9 cellular contexts compared by ENCODE assay signal in the genomic region with DNA sequence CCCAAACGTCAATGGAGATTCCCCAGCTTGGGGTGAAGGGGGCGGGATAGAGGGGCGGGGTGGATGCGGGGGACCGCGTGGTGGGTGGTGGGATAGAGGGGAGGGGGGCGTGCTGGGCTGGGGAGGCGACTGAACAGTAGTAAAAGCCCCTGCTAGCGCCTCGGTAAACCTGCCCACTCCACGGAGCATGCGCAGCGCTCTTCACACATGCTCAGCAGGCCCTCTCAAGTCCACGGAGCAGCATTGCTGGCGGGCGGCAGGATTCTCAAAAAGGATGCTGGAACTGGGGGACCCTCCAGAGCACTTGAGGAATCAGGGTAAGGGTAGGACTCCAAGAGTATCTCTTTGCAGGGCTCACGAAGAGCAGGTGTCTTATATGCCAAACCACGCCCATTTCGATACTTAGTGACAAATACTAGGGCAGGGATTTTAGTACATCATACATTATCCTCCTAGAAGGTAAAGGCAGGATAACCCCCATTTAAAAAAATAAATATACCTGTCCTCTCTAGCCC. TPM values are rescaled to one million over a fixed set of nuclear protein-coding genes. Genes with fewer than 3 reads are reported as not detected.
DNase-seq lines count a peak whose midpoint lies in the region; ATAC-seq, FAIRE-seq and TF ChIP-seq lines count a peak whose summit lies in the region.
"Had no signal": no experiment of that assay in that cellular context is flagged by ENCODE, and none has a peak within 500 bp of the region (broad histone marks: within the 10 kb centered on the region; RNA-seq: fewer than 3 reads in every experiment).

No MANE protein-coding gene starts in this region.

- FAIRE-seq in keratinocyte (lab: Jason Lieb, UNC): no peak
- no peak for FAIRE-seq in H54 (lab: Jason Lieb, UNC)
- FAIRE-seq: TTC549 had no signal

- no peak for TF ChIP-seq POLR2A in H54 (IDR thresholded peaks at IDR 0.05; ENCODE audit: low read depth, low read length)

- H3K9me1 ChIP-seq in keratinocyte (ENCODE audit: control insufficient read depth, extremely low read depth, insufficient read depth, low read length): no peaks in the 10 kb centered on the region

- no peaks in the 10 kb centered on the region for H4K20me1 ChIP-seq in keratinocyte (ENCODE audit: control insufficient read depth, extremely low read depth, insufficient read depth, low read length)

- H3K9me3 Mint-ChIP-seq in stimulated activated memory B cell treated with anti-CD40 and anti-IgM and Interleukin-4, amounts not matched to agents 10 μg/mL and 1 μg/mL and 100 μg/mL, for 72 hours: peaks cover 3% of the 10 kb centered on the region

- H3K9me3 ChIP-seq in keratinocyte (ENCODE audit: control insufficient read depth, low read depth, low read length): no peaks in the 10 kb centered on the region

- DNase-seq in GM10248 (ENCODE audit: extremely low spot score) (peak; percentile 34), NCI-H345 treated with DMSO at 0.1 percent for 48 hours (lab: John Stamatoyannopoulos, UW; ENCODE audit: unreplicated experiment) (peak; percentile 81), cardiac fibroblast (ENCODE audit: low read depth in 2 of 2) (peak; percentile 39 to 64), keratinocyte (ENCODE audit: low read depth, low spot score) (no peak), H54 (ENCODE audit: insufficient read length, low spot score) (no peak)
- DNase-seq in effector CD8-positive, alpha-beta T cell (lab: John Stamatoyannopoulos, UW): no peak

- POLR2A ChIA-PET in GM10248 (lab: Yijun Ruan, JAX): no interaction called here

- ATAC-seq in HG02678 (IDR thresholded peaks at IDR 0.05; ENCODE audit: unreplicated experiment): peak; percentile 40
- ATAC-seq in stimulated activated memory B cell treated with anti-CD40 and anti-IgM and Interleukin-4, amounts not matched to agents 10 μg/mL and 1 μg/mL and 100 μg/mL, for 72 hours: peak; percentile 76

- peak overlapping the region; percentile 77 for H3K27ac Mint-ChIP-seq in stimulated activated memory B cell treated with anti-CD40 and anti-IgM and Interleukin-4, amounts not matched to agents 10 μg/mL and 1 μg/mL and 100 μg/mL, for 72 hours

- peak overlapping the region; percentile 56 for H2AFZ ChIP-seq in keratinocyte (ENCODE audit: control insufficient read depth, low read length)

- no peaks in the 10 kb centered on the region for H3K36me3 Mint-ChIP-seq in stimulated activated memory B cell treated with anti-CD40 and anti-IgM and Interleukin-4, amounts not matched to agents 10 μg/mL and 1 μg/mL and 100 μg/mL, for 72 hours

- H3K79me2 ChIP-seq in keratinocyte (ENCODE audit: control insufficient read depth, insufficient read depth, low read length): no peaks in the 10 kb centered on the region

- H3K27me3 Mint-ChIP-seq in stimulated activated memory B cell treated with anti-CD40 and anti-IgM and Interleukin-4, amounts not matched to agents 10 μg/mL and 1 μg/mL and 100 μg/mL, for 72 hours: no peaks in the 10 kb centered on the region

- H3K4me1 ChIP-seq in keratinocyte (ENCODE audit: control insufficient read depth, extremely low read depth, insufficient read depth, low read length): no peaks in the 10 kb centered on the region

- dilution Hi-C loops in keratinocyte (cut with MboI; ENCODE audit: extremely low pct_ligation_motif_present, low sequenced_read_pairs): no loop called here

- no peaks in the 10 kb centered on the region for H3K36me3 ChIP-seq in keratinocyte (ENCODE audit: control insufficient read depth in 2 of 2, extremely low read depth in 1 of 2, insufficient read depth in 2 of 2, low read length in 2 of 2)

- CTCF ChIA-PET in GM10248 (lab: Yijun Ruan, JAX): no interaction called here

- H3K27ac ChIP-seq in keratinocyte (ENCODE audit: control insufficient read depth, insufficient read depth, low read length): no peak overlapping the region

- H3K4me3 ChIP-seq in cardiac fibroblast (replicated peaks in 1 of 2; ENCODE audit: low read depth in 2 of 2, low read length in 2 of 2) (peak overlapping the region; percentile 58 to 60), keratinocyte (ENCODE audit: control insufficient read depth in 2 of 3, extremely low read depth in 1 of 3, insufficient read depth in 2 of 3, low read depth in 1 of 3, low read length in 3 of 3) (peak overlapping the region in 2 of 3 experiments; percentile 49 to 64)

- H3K4me3 Mint-ChIP-seq in stimulated activated memory B cell treated with anti-CD40 and anti-IgM and Interleukin-4, amounts not matched to agents 10 μg/mL and 1 μg/mL and 100 μg/mL, for 72 hours: peak overlapping the region; percentile 83

- peak overlapping the region; percentile 37 for H3K4me2 ChIP-seq in keratinocyte (ENCODE audit: control insufficient read depth, extremely low read depth, insufficient read depth, low read depth, low read length)

- peaks cover 4% of the 10 kb centered on the region for H3K4me1 Mint-ChIP-seq in stimulated activated memory B cell treated with anti-CD40 and anti-IgM and Interleukin-4, amounts not matched to agents 10 μg/mL and 1 μg/mL and 100 μg/mL, for 72 hours

- no peak overlapping the region for H3K9ac ChIP-seq in keratinocyte (ENCODE audit: control insufficient read depth, extremely low read depth, insufficient read depth, low read length)

- no peaks in the 10 kb centered on the region for H3K27me3 ChIP-seq in keratinocyte (ENCODE audit: control insufficient read depth, extremely low read depth, insufficient read depth, low read length)

- no peak for TF ChIP-seq CTCF in GM10248 (IDR thresholded peaks at IDR 0.05; ENCODE audit: control extremely low read depth, extremely low read depth, low read depth, missing control alignments)
- TF ChIP-seq CTCF in cardiac fibroblast (IDR thresholded peaks at IDR 0.05; ENCODE audit: low read depth, low read length): no peak
- no peak for TF ChIP-seq CTCF in keratinocyte (optimal IDR thresholded peaks at IDR 0.05 in 1 of 3, IDR thresholded peaks at IDR 0.05 in 1 of 3, conservative IDR thresholded peaks at IDR 0.05 in 1 of 3; ENCODE audit: extremely low read depth in 1 of 3, insufficient read depth in 2 of 3, low read length in 3 of 3)

RNA-seq across cellular contexts. Expression of a gene that starts 0.4 kb away (rescaled TPM):
- 1.6 to 2.7 TPM (median 2.4 TPM) in 3 replicates for polyA plus RNA-seq in keratinocyte
- 1.2 TPM for polyA plus RNA-seq in keratinocyte (2011; ENCODE audit: low read depth)
- 1.6 and 2.7 TPM in 2 replicates for polyA plus RNA-seq in keratinocyte (2011; cell fraction: cytosol; rRNA removed)
- polyA plus RNA-seq in keratinocyte (2011; cell fraction: nucleus; rRNA removed): 2.8 and 3.5 TPM in 2 replicates
- polyA plus RNA-seq in keratinocyte (2012; ENCODE audit: low replicate concordance): 0.92 and 1.6 TPM in 2 replicates
- polyA minus RNA-seq in keratinocyte: 2.2 to 3.5 TPM in 2 of 3 replicates, not detected in the other
- polyA minus RNA-seq in keratinocyte (2011; cell fraction: cytosol; rRNA and poly(A)+ RNA removed): 1.3 TPM
- 3.0 and 5.4 TPM in 2 replicates for polyA minus RNA-seq in keratinocyte (2011; cell fraction: nucleus; rRNA and poly(A)+ RNA removed)

Comparison
In these comparisons a context has a peak if more than half of its experiments do, and no peak if none do; other contexts are left out.
1. DNase-seq: peak in GM10248 (single experiment), NCI-H345 treated with DMSO at 0.1 percent for 48 hours (single experiment) and cardiac fibroblast (2 of 2); none in keratinocyte (single experiment), H54 (single experiment) and effector CD8-positive, alpha-beta T cell (single experiment).